Comparison of ENCODE assay signal across 12 cellular contexts in genomic region chr15:101169457-101170071, GRCh38.
A peak's percentile ranks its signal among the peaks of the same experiment; 100 is the strongest.
DNase-seq lines count a peak whose midpoint lies in the region; ATAC-seq, FAIRE-seq and TF ChIP-seq lines count a peak whose summit lies in the region.
"Had no signal": no experiment of that assay in that cellular context is flagged by ENCODE, and none has a peak within 500 bp of the region (broad histone marks: within the 10 kb centered on the region; RNA-seq: fewer than 3 reads in every experiment).

No MANE protein-coding gene starts in this region.

- TF ChIP-seq EP300 in upper lobe of left lung (IDR thresholded peaks at IDR 0.05), result no peak

- H3K4me1 ChIP-seq in heart left ventricle (peaks cover 0 to 77% (median 22%) of the 10 kb centered on the region in 12 donors), kidney (ENCODE audit: control insufficient read depth in 1 of 2, insufficient read depth in 1 of 2, low read depth in 1 of 2, low read length in 2 of 2) (peaks cover 0 to 18% of the 10 kb centered on the region in 2 donors), upper lobe of left lung (peaks cover 47 to 66% (median 52%) of the 10 kb centered on the region in 4 donors)

- H3K36me3 ChIP-seq in heart left ventricle, result peaks cover 0 to 9% (median 1%) of the 10 kb centered on the region in 9 donors
- no peaks in the 10 kb centered on the region for H3K36me3 ChIP-seq in kidney (ENCODE audit: control insufficient read depth in 1 of 2, insufficient read depth in 2 of 2, low read length in 2 of 2)
- H3K36me3 ChIP-seq in upper lobe of left lung, result peaks cover 0 to 8% (median 0%) of the 10 kb centered on the region in 4 donors

- intact Hi-C loops in heart left ventricle (cut with DNase I) (loop anchor here in 6 of 10 donors (5.0 to 10.0 kb wide), 4 partner anchors 42 to 85 kb away; partner anchors contain the start of gene CHSY1 (in 2 of the 6)), Right ventricle myocardium superior (cut with DNase I) (loop anchor here (10.0 kb wide), 1 partner anchor 75 kb away; no protein-coding TSS in a partner anchor), kidney (cut with DNase I) (no loop called here)

- DNase-seq in heart left ventricle, result no peak
- DNase-seq in Right ventricle myocardium superior, result no peak
- DNase-seq in T1000 (lab: John Stamatoyannopoulos, UW), result peak; percentile 18
- DNase-seq in kidney, result no peak
- DNase-seq in upper lobe of left lung, result peak in 1 of 2 donors; percentile 50
- no peak for DNase-seq in hepatic stellate cell (ENCODE audit: low spot score)
- DNase-seq: activated CD8-positive, alpha-beta memory T cell treated with anti-CD3 and anti-CD28 coated beads for 24 hours; body of pancreas; CD4-positive, alpha-beta memory T cell; MV-4-11 had no signal

- TF ChIP-seq CTCF in heart left ventricle (IDR thresholded peaks at IDR 0.05), result no peak
- no peak for TF ChIP-seq CTCF in kidney (IDR thresholded peaks at IDR 0.05; ENCODE audit: borderline replicate concordance, extremely low read depth, insufficient read depth)
- TF ChIP-seq CTCF in upper lobe of left lung (IDR thresholded peaks at IDR 0.05), result no peak

- 85 to 91% (median 90%) methylated on average over 19 of the region's 19 CpGs for whole genome bisulfite sequencing in heart left ventricle, 4 donors
- 89 to 99% methylated on average over 12 to 19 of the region's 19 CpGs for WGBS in upper lobe of left lung, 2 donors

- H3K9ac ChIP-seq in kidney (ENCODE audit: low read length in 2 of 2), result no peak overlapping the region

- TF ChIP-seq POLR2A in heart left ventricle (IDR thresholded peaks at IDR 0.05) (no peak), upper lobe of left lung (IDR thresholded peaks at IDR 0.05) (no peak)

- H3K27ac ChIP-seq in heart left ventricle, result peak overlapping the region in 9 of 12 donors; percentile 21 to 99 (median 82)
- peak overlapping the region; percentile 83 to 94 for H3K27ac ChIP-seq in kidney (ENCODE audit: low read depth in 2 of 2, low read length in 2 of 2)
- peak overlapping the region; percentile 16 to 94 (median 86) for H3K27ac ChIP-seq in upper lobe of left lung

- no peak overlapping the region for H3K4me3 ChIP-seq in heart left ventricle
- H3K4me3 ChIP-seq in kidney (ENCODE audit: low read length in 2 of 2), result no peak overlapping the region
- H3K4me3 ChIP-seq in upper lobe of left lung, result no peak overlapping the region
- H3K4me3 ChIP-seq: body of pancreas had no signal

- ATAC-seq in heart left ventricle, result no peak
- no peak for ATAC-seq in Right ventricle myocardium superior (ENCODE audit: poor library complexity)
- ATAC-seq in upper lobe of left lung (ENCODE audit: low FRiP score in 2 of 2), result no peak
- ATAC-seq in HG03460 (IDR thresholded peaks at IDR 0.05; ENCODE audit: unreplicated experiment), result no peak
- ATAC-seq in HG02588 (IDR thresholded peaks at IDR 0.05; ENCODE audit: unreplicated experiment), result no peak
- ATAC-seq: body of pancreas had no signal

- H3K27me3 ChIP-seq in heart left ventricle (no peaks in the 10 kb centered on the region), upper lobe of left lung (no peaks in the 10 kb centered on the region)
- H3K27me3 ChIP-seq: body of pancreas had no signal

- H3K9me3 ChIP-seq in heart left ventricle, result peaks cover 0 to 27% (median 19%) of the 10 kb centered on the region in 12 donors
- H3K9me3 ChIP-seq in kidney (ENCODE audit: control insufficient read depth in 1 of 2, low read length in 2 of 2), result peaks cover 0 to 8% of the 10 kb centered on the region in 2 donors
- peaks cover 5 to 13% (median 8%) of the 10 kb centered on the region in 4 donors for H3K9me3 ChIP-seq in upper lobe of left lung

- FAIRE-seq in kidney (lab: Jason Lieb, UNC), result no peak
